Comparison of ENCODE assay signal across 8 cellular contexts in the genomic region with DNA sequence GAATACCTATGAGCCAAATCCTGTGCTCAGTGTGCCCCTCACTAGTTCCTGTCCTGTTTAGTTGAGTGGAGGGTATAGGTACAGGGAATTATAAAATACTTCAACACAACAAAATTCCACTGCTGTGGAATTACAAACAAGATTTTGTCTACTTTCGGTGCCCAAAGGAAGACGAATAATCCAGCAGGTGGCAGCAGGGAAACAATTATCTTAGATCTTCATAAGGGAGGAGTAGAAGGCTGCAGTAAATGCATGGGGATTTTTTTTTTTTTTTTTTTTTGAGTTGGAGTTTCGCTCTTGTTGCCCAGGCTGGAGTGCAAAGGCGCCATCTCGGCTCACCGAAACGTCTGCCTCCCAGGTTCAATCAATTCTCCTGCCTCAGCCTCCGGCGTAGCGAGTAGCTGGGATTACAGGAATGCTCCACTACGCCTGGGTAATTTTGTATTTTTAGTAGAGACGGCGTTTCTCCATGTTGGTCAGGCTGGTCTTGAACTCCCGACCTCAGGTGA. TPM values are rescaled to one million over a fixed set of nuclear protein-coding genes. Genes with fewer than 3 reads are reported as not detected.
A peak's percentile ranks its signal among the peaks of the same experiment; 100 is the strongest.
DNase-seq lines count a peak whose midpoint lies in the region; ATAC-seq and TF ChIP-seq lines count a peak whose summit lies in the region.

No MANE protein-coding gene starts in this region.

- peak overlapping the region in 1 of 2 donors; percentile 34 for H3K9ac ChIP-seq in duodenal mucosa (ENCODE audit: low read depth in 1 of 2, low read length in 2 of 2)

- H3K27me3 Mint-ChIP-seq in WTC11 (ENCODE audit: low read depth) = no peaks in the 10 kb centered on the region; the same call in 1 of the 2 replicates
- H3K27me3 Mint-ChIP-seq in stimulated activated naive B cell treated with anti-CD40 and anti-IgM and Interleukin-4, amounts not matched to agents 10 μg/mL and 1 μg/mL and 100 μg/mL, for 72 hours = no peaks in the 10 kb centered on the region

- TF ChIP-seq CTCF in WTC11 (IDR thresholded peaks at IDR 0.05) = 0 out of 2 replicates have a peak, but pooled peaks have one; percentile 17

- peaks cover 25% of the 10 kb centered on the region for H3K4me1 Mint-ChIP-seq in WTC11
- H3K4me1 Mint-ChIP-seq in stimulated activated naive B cell treated with anti-CD40 and anti-IgM and Interleukin-4, amounts not matched to agents 10 μg/mL and 1 μg/mL and 100 μg/mL, for 72 hours = peaks cover 15 to 29% of the 10 kb centered on the region in 2 donors

- no peak overlapping the region for H2AFZ ChIP-seq in ACC112 (ENCODE audit: low read length, unreplicated experiment)

- H3K27ac ChIP-seq in ACC112 (ENCODE audit: low read depth, low read length) (peak overlapping the region; percentile 92), duodenal mucosa (ENCODE audit: low read depth, low read length) (peak overlapping the region; percentile 43)

- CTCF ChIA-PET in WTC11 (lab: Charles Lee) = interaction anchor here (0.7 to 2.0 kb wide), 4 partner anchors 53 to 58 kb away, joined by 3 to 7 read pairs (median 4); a partner anchor contains a TSS

- peaks cover 4% of the 10 kb centered on the region; the same call in 1 of the 2 replicates for H3K36me3 Mint-ChIP-seq in WTC11
- H3K36me3 Mint-ChIP-seq in stimulated activated naive B cell treated with anti-CD40 and anti-IgM and Interleukin-4, amounts not matched to agents 10 μg/mL and 1 μg/mL and 100 μg/mL, for 72 hours = peaks cover 15 to 20% of the 10 kb centered on the region in 2 donors

- no peaks in the 10 kb centered on the region for H3K27me3 ChIP-seq in ACC112 (ENCODE audit: insufficient read depth, low read length)
- H3K27me3 ChIP-seq in duodenal mucosa (ENCODE audit: control insufficient read depth in 1 of 2, insufficient read depth in 2 of 2, low read length in 2 of 2) = no peaks in the 10 kb centered on the region

- peaks cover 15% of the 10 kb centered on the region for H3K4me1 ChIP-seq in ACC112 (ENCODE audit: control insufficient read depth, insufficient read depth, low read length, unreplicated experiment)
- peaks cover 13 to 26% of the 10 kb centered on the region in 2 donors for H3K4me1 ChIP-seq in duodenal mucosa (ENCODE audit: control insufficient read depth in 1 of 2, insufficient read depth in 2 of 2, low read length in 2 of 2)

- DNase-seq in H4 (ENCODE audit: low spot score) (peak; percentile 87), NCI-H446 (lab: John Stamatoyannopoulos, UW) (peak; percentile 75 to 85), WTC11 (ENCODE audit: low spot score) (peak; percentile 35), medulla oblongata (ENCODE audit: extremely low spot score) (peak; percentile 93)
- DNase-seq in stimulated activated naive B cell treated with anti-CD40 and anti-IgM and Interleukin-4, amounts not matched to agents 10 μg/mL and 1 μg/mL and 100 μg/mL, for 72 hours = peak; percentile 44

- H3K27ac Mint-ChIP-seq in WTC11 = peak overlapping the region; percentile 95
- H3K27ac Mint-ChIP-seq in stimulated activated naive B cell treated with anti-CD40 and anti-IgM and Interleukin-4, amounts not matched to agents 10 μg/mL and 1 μg/mL and 100 μg/mL, for 72 hours = peak overlapping the region; percentile 67

- ATAC-seq in WTC11 = peak; percentile 23
- peak; percentile 38 to 50 for ATAC-seq in stimulated activated naive B cell treated with anti-CD40 and anti-IgM and Interleukin-4, amounts not matched to agents 10 μg/mL and 1 μg/mL and 100 μg/mL, for 72 hours (replicated peaks)
- ATAC-seq in HG03139 (IDR thresholded peaks at IDR 0.05; ENCODE audit: unreplicated experiment) = no peak

- peak overlapping the region; percentile 38 for H3K4me3 ChIP-seq in ACC112 (ENCODE audit: low read depth, low read length)
- peak overlapping the region; percentile 6 to 54 for H3K4me3 ChIP-seq in duodenal mucosa (ENCODE audit: low read depth in 1 of 2, low read length in 2 of 2)

- POLR2A ChIA-PET in WTC11 (lab: Charles Lee) = no interaction called here

- H3K36me3 ChIP-seq in ACC112 (ENCODE audit: insufficient read depth, low read length) (no peaks in the 10 kb centered on the region), duodenal mucosa (ENCODE audit: control insufficient read depth in 1 of 2, insufficient read depth in 2 of 2, low read length in 2 of 2) (no peaks in the 10 kb centered on the region)

- H3K79me2 ChIP-seq in ACC112 (ENCODE audit: control insufficient read depth, insufficient read depth, low read length, unreplicated experiment) = peaks cover 26% of the 10 kb centered on the region

- H3K9me3 ChIP-seq in duodenal mucosa (ENCODE audit: control insufficient read depth in 1 of 2, low read length in 2 of 2) = no peaks in the 10 kb centered on the region

- no peaks in the 10 kb centered on the region for H3K9me3 Mint-ChIP-seq in WTC11
- no peaks in the 10 kb centered on the region for H3K9me3 Mint-ChIP-seq in stimulated activated naive B cell treated with anti-CD40 and anti-IgM and Interleukin-4, amounts not matched to agents 10 μg/mL and 1 μg/mL and 100 μg/mL, for 72 hours

- no peak overlapping the region for H3K4me3 Mint-ChIP-seq in WTC11
- peak overlapping the region; percentile 63 to 64 for H3K4me3 Mint-ChIP-seq in stimulated activated naive B cell treated with anti-CD40 and anti-IgM and Interleukin-4, amounts not matched to agents 10 μg/mL and 1 μg/mL and 100 μg/mL, for 72 hours

TF ChIP-seq in WTC11, 78 proteins besides CTCF, POLR2A, EP300 and RAD21:
- no peak for TF ChIP-seq RELA (CRISPR knock-in tag; IDR thresholded peaks at IDR 0.05; ENCODE audit: borderline replicate concordance)
- TF ChIP-seq, protein P1, sequence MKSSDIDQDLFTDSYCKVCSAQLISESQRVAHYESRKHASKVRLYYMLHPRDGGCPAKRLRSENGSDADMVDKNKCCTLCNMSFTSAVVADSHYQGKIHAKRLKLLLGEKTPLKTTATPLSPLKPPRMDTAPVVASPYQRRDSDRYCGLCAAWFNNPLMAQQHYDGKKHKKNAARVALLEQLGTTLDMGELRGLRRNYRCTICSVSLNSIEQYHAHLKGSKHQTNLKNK (CRISPR knock-in tag; IDR thresholded peaks at IDR 0.05) = no peak
- TF ChIP-seq TP53 (CRISPR knock-in tag; IDR thresholded peaks at IDR 0.05) = no peak
- TF ChIP-seq, protein P2, sequence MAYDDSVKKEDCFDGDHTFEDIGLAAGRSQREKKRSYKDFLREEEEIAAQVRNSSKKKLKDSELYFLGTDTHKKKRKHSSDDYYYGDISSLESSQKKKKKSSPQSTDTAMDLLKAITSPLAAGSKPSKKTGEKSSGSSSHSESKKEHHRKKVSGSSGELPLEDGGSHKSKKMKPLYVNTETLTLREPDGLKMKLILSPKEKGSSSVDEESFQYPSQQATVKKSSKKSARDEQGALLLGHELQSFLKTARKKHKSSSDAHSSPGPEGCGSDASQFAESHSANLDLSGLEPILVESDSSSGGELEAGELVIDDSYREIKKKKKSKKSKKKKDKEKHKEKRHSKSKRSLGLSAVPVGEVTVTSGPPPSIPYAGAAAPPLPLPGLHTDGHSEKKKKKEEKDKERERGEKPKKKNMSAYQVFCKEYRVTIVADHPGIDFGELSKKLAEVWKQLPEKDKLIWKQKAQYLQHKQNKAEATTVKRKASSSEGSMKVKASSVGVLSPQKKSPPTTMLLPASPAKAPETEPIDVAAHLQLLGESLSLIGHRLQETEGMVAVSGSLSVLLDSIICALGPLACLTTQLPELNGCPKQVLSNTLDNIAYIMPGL (CRISPR knock-in tag; IDR thresholded peaks at IDR 0.05) = no peak
- TF ChIP-seq EMX1 (CRISPR knock-in tag; IDR thresholded peaks at IDR 0.05) = no peak
- TF ChIP-seq CREM (CRISPR knock-in tag; IDR thresholded peaks at IDR 0.05) = no peak
- no peak for TF ChIP-seq JUN (CRISPR knock-in tag; IDR thresholded peaks at IDR 0.05)

RNA-seq across cellular contexts. Expression of a gene that starts 2.0 kb away (rescaled TPM):
- total RNA-seq in H4 (2014; rRNA removed; shearing (Covaris generic)) = 28.2 and 34.0 TPM in 2 replicates
- 77.8 to 84.8 TPM (median 81.3 TPM) in 3 replicates for total RNA-seq in WTC11 (2021)

RNA-seq across cellular contexts. Expression of a gene that starts 6.3 kb away (rescaled TPM):
- 65.2 and 65.8 TPM in 2 replicates for total RNA-seq in H4 (2014; rRNA removed; shearing (Covaris generic))
- total RNA-seq in WTC11 (2021) = 87.2 to 103 TPM (median 97.6 TPM) in 3 replicates

RNA-seq across cellular contexts. Expression of a gene that starts 20.6 kb away (rescaled TPM):
- total RNA-seq in H4 (2014; rRNA removed; shearing (Covaris generic)) = 0.35 TPM in 1 of 2 replicates, not detected in the other
- total RNA-seq in WTC11 (2021) = 0.66 to 0.82 TPM (median 0.79 TPM) in 3 replicates

RNA-seq across cellular contexts. Expression of a gene that starts 30.4 kb away (rescaled TPM):
- total RNA-seq in H4 (2014; rRNA removed; shearing (Covaris generic)) = 31.5 and 39.7 TPM in 2 replicates
- 35.3 to 45.3 TPM (median 35.8 TPM) in 3 replicates for total RNA-seq in WTC11 (2021)

RNA-seq across cellular contexts. Expression of a gene that starts 30.6 kb away (rescaled TPM):
- 5.4 and 7.2 TPM in 2 replicates for total RNA-seq in H4 (2014; rRNA removed; shearing (Covaris generic))
- 6.3 to 7.8 TPM (median 6.9 TPM) in 3 replicates for total RNA-seq in WTC11 (2021)

Comparison
In these comparisons a context has a peak if more than half of its experiments do, and no peak if none do; other contexts are left out.
1. DNase-seq: peak in every context shown above with its lines; median percentile 93 in medulla oblongata; 87 in H4; 80 in NCI-H446; 44 in stimulated activated naive B cell treated with anti-CD40 and anti-IgM and Interleukin-4, amounts not matched to agents 10 μg/mL and 1 μg/mL and 100 μg/mL, for 72 hours; 35 in WTC11.